In the genomic region with DNA sequence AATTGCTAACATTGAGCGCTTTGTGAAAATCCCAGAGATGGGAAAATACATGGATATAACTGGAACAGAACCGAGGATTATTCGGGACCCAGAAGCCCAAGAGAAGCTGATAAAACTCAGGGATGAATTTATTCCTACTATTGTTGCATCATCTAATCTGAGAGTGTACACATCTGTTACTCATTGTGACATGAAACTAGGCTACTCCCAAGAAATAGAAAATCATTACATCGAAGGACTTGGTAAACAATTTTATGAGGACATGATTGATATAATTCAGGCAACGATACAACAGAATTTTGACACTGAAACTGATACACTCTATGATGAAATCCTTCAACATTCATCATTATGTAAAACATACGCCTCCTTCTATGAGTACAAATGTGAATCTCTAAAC, we compare ENCODE assay signal across 13 cellular contexts.
"Had no signal": no experiment of that assay in that cellular context is flagged by ENCODE, and none has a peak within 500 bp of the region (broad histone marks: within the 10 kb centered on the region; RNA-seq: fewer than 3 reads in every experiment).

No MANE protein-coding gene starts in this region.

- H3K27ac ChIP-seq: cardiac muscle cell, left lung, uterus had no signal

- ATAC-seq: activated CD8-positive, alpha-beta T cell treated with anti-CD3 and anti-CD28 coated beads for 36 hours; left lung; T-cell had no signal

- H3K4me1 ChIP-seq: left lung, uterus had no signal

- H3K27me3 ChIP-seq: cardiac muscle cell, left lung, uterus had no signal

- H3K9me3 ChIP-seq: left lung, uterus had no signal

- H3K4me3 ChIP-seq: cardiac muscle cell, left lung, uterus had no signal

- DNase-seq: activated CD4-positive, alpha-beta T cell treated with anti-CD3 and anti-CD28 coated beads for 4 hours; activated CD8-positive, alpha-beta memory T cell treated with anti-CD3 and anti-CD28 coated beads, Interleukin-2, amount 50 U/mL, for 4 hours; activated CD8-positive, alpha-beta T cell treated with anti-CD3 and anti-CD28 coated beads for 36 hours; activated naive CD8-positive, alpha-beta T cell treated with anti-CD3 and anti-CD28 coated beads, Interleukin-2, amount 10 ng/mL, durations not matched to agents 7 days and 5 days; aorta; immature natural killer cell; left lung; mesendoderm; stimulated activated CD4-positive, alpha-beta T cell treated with anti-CD3 and anti-CD28 coated beads, Interleukin-15, amount 100 ng/mL, for 24 hours; stimulated activated CD4-positive, alpha-beta T cell treated with anti-CD3 and anti-CD28 coated beads, Interleukin-4, amount 100 ng/mL, for 24 hours; T-cell; uterus had no signal

- H3K36me3 ChIP-seq: cardiac muscle cell, left lung, uterus had no signal
